Comparison of ENCODE assay signal across 8 cellular contexts in genomic region chr13:92483894-92484293, GRCh38.
"Had no signal": no experiment of that assay in that cellular context is flagged by ENCODE, and none has a peak within 500 bp of the region (broad histone marks: within the 10 kb centered on the region; RNA-seq: fewer than 3 reads in every experiment).

No MANE protein-coding gene starts in this region.

- FAIRE-seq: G401.6, GM12878, GM12891, GM12892, GM18507, GM19239 had no signal

- ATAC-seq: GM12878 had no signal

- DNase-seq: GDM1, GF-D8 had no signal

- H3K4me3 ChIP-seq: GM12878 had no signal
